Comparison of ENCODE assay signal across 1 cellular context in the genomic region with DNA sequence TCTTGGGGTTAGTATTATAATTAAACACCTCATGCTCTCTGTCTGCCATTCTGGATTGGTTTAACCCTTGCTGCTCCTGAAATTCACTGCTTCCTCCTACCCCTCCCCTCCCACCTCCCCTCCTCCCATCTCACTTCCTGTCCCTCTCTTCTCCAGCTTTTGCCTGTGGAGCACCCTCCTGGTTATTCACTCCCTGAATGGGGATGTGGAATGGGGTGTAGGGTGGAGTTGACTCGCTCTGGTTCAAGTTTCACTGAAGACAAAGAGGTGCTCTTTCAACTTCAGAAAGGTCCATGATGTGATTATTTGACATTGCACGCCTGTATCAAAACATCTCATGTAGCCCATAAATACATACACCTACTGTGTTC.
TF ChIP-seq lines count a peak whose summit lies in the region.

No MANE protein-coding gene starts in this region.

TF ChIP-seq in SK-N-SH, 30 proteins besides CTCF, POLR2A, EP300 and RAD21 (continued from another document):
- TF ChIP-seq, protein P1, sequence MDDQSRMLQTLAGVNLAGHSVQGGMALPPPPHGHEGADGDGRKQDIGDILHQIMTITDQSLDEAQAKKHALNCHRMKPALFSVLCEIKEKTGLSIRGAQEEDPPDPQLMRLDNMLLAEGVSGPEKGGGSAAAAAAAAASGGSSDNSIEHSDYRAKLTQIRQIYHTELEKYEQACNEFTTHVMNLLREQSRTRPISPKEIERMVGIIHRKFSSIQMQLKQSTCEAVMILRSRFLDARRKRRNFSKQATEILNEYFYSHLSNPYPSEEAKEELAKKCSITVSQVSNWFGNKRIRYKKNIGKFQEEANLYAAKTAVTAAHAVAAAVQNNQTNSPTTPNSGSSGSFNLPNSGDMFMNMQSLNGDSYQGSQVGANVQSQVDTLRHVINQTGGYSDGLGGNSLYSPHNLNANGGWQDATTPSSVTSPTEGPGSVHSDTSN (IDR thresholded peaks at IDR 0.05), result no peak
- TF ChIP-seq RCOR1 (IDR thresholded peaks at IDR 0.05; ENCODE audit: low read length) (no peak), SMC3 (IDR thresholded peaks at IDR 0.05; ENCODE audit: low read depth, low read length) (no peak), MXI1 (IDR thresholded peaks at IDR 0.05; ENCODE audit: low read depth, low read length) (no peak), FOXJ3 (CRISPR knock-in tag; IDR thresholded peaks at IDR 0.05) (no peak), TCF12 (IDR thresholded peaks at IDR 0.05) (no peak), ELF1 (IDR thresholded peaks at IDR 0.05) (no peak), RXRA (IDR thresholded peaks at IDR 0.05; ENCODE audit: borderline replicate concordance, low read depth) (no peak)
